Comparison of ENCODE assay signal across 9 cellular contexts in genomic region chr1:55718758-55719671, GRCh38.
A peak's percentile ranks its signal among the peaks of the same experiment; 100 is the strongest.
DNase-seq lines count a peak whose midpoint lies in the region; ATAC-seq and TF ChIP-seq lines count a peak whose summit lies in the region.
"Had no signal": no experiment of that assay in that cellular context is flagged by ENCODE, and none has a peak within 500 bp of the region (broad histone marks: within the 10 kb centered on the region; RNA-seq: fewer than 3 reads in every experiment).

No MANE protein-coding gene starts in this region.

- no peak overlapping the region for H3K4me3 ChIP-seq in heart right ventricle
- H3K4me3 ChIP-seq in sigmoid colon: no peak overlapping the region

- DNase-seq in G401 (ENCODE audit: low spot score) (peak; percentile 21), SW480 (ENCODE audit: low spot score) (peak; percentile 44), heart right ventricle (peak; percentile 11), sigmoid colon (peak; percentile 93), NCI-H82 treated with DMSO at 0.1 percent for 48 hours (lab: John Stamatoyannopoulos, UW; ENCODE audit: unreplicated experiment) (no peak), NCI-H146 (lab: John Stamatoyannopoulos, UW) (no peak), NCI-H524 treated with DMSO at 0.1 percent for 48 hours (lab: John Stamatoyannopoulos, UW) (no peak), COLO668 (lab: John Stamatoyannopoulos, UW; ENCODE audit: unreplicated experiment) (no peak)
- DNase-seq: activated CD8-positive, alpha-beta T cell treated with anti-CD3 and anti-CD28 coated beads for 36 hours had no signal

- TF ChIP-seq CTCF in heart right ventricle (IDR thresholded peaks at IDR 0.05) (no peak), sigmoid colon (IDR thresholded peaks at IDR 0.05) (no peak)

- H3K9me3 ChIP-seq in heart right ventricle: no peaks in the 10 kb centered on the region
- H3K9me3 ChIP-seq in sigmoid colon: no peaks in the 10 kb centered on the region

- in situ Hi-C loops in G401 (cut with HindIII; ENCODE audit: low sequenced_read_pairs): no loop called here

- peak overlapping the region in 6 of 10 donors; percentile 12 to 59 (median 46) for H3K27ac ChIP-seq in heart right ventricle
- H3K27ac ChIP-seq in sigmoid colon: peak overlapping the region; percentile 58 to 89 (median 68)

- 62 to 69% methylated on average over 7 of the region's 7 CpGs for WGBS in heart right ventricle, 2 donors
- WGBS in sigmoid colon, 2 donors: 72% methylated on average over 7 of the region's 7 CpGs

- no peak for TF ChIP-seq POLR2A in sigmoid colon (IDR thresholded peaks at IDR 0.05)

- intact Hi-C loops in heart right ventricle (cut with DNase I): no loop called here
- intact Hi-C loops in sigmoid colon (cut with DNase I): no loop called here

- peak; percentile 55 to 94 (median 62) for ATAC-seq in heart right ventricle
- ATAC-seq: activated CD8-positive, alpha-beta T cell treated with anti-CD3 and anti-CD28 coated beads for 36 hours had no signal

- H3K27me3 ChIP-seq in heart right ventricle (no peaks in the 10 kb centered on the region), sigmoid colon (no peaks in the 10 kb centered on the region)

- TF ChIP-seq EP300 in sigmoid colon (IDR thresholded peaks at IDR 0.05): peak in 3 of 4 donors; percentile 40 to 81 (median 76)

- H3K4me1 ChIP-seq in heart right ventricle (peaks cover 0 to 36% (median 14%) of the 10 kb centered on the region in 9 donors), sigmoid colon (peaks cover 0 to 43% (median 30%) of the 10 kb centered on the region in 4 donors)

- H3K36me3 ChIP-seq in heart right ventricle (no peaks in the 10 kb centered on the region), sigmoid colon (no peaks in the 10 kb centered on the region)

Comparison
In these comparisons a context has a peak if more than half of its experiments do, and no peak if none do; other contexts are left out.
1. DNase-seq: peak in G401 (single experiment), SW480 (single experiment), heart right ventricle (2 of 2) and sigmoid colon (single experiment); none in NCI-H82 treated with DMSO at 0.1 percent for 48 hours (single experiment), NCI-H146 (single experiment), NCI-H524 treated with DMSO at 0.1 percent for 48 hours (single experiment) and COLO668 (single experiment).